ENCODE assay signal across 11 cellular contexts in genomic region chr17:61507667-61508066, GRCh38. TPM values are rescaled to one million over a fixed set of nuclear protein-coding genes. Genes with fewer than 3 reads are reported as not detected.
"Had no signal": no experiment of that assay in that cellular context is flagged by ENCODE, and none has a peak within 500 bp of the region (broad histone marks: within the 10 kb centered on the region; RNA-seq: fewer than 3 reads in every experiment).

No MANE protein-coding gene starts in this region.

- H3K36me3 ChIP-seq: HAP-1 had no signal

- ATAC-seq: GM23338, HCT116 had no signal

- H3K9me3 ChIP-seq: HAP-1 had no signal

- H3K9me3 Mint-ChIP-seq: GM23338, H9 had no signal

- H3K4me3 ChIP-seq: GM23248, GM23338, HAP-1 had no signal

- H2AFZ ChIP-seq: GM23248, GM23338 had no signal

- DNase-seq: GM23248, GOT3, H7, H9, HCEC 1CT had no signal

- H3K27ac ChIP-seq: GM23248 had no signal

- H3K9ac ChIP-seq: GM23248 had no signal

- H3K4me3 Mint-ChIP-seq: GM23338, H9 had no signal

- FAIRE-seq: H1, H54 had no signal

- H3K4me2 ChIP-seq: GM23338 had no signal

- H3K27ac Mint-ChIP-seq: GM23338 had no signal

RNA-seq across cellular contexts. Expression of gene TBX4, which starts 55.4 kb away (rescaled TPM):
- total RNA-seq: GM23248, GM23338, H1, H4, H7, H9 had no signal
- polyA plus RNA-seq: GM23248, GM23338 had no signal
